ENCODE assay signal across 16 cellular contexts in genomic region chr1:113998361-113998760, GRCh38. TPM values are rescaled to one million over a fixed set of nuclear protein-coding genes. Genes with fewer than 3 reads are reported as not detected.
DNase-seq lines count a peak whose midpoint lies in the region; ATAC-seq and TF ChIP-seq lines count a peak whose summit lies in the region.
"Had no signal": no experiment of that assay in that cellular context is flagged by ENCODE, and none has a peak within 500 bp of the region (broad histone marks: within the 10 kb centered on the region; RNA-seq: fewer than 3 reads in every experiment).

No MANE protein-coding gene starts in this region.

- no peaks in the 10 kb centered on the region for H3K4me1 Mint-ChIP-seq in T-helper 2 cell treated with Interferon-gamma antibody and Interleukin-4, amounts not matched to agents 5 μg/mL and 100 μg/mL, for 36 hours (ENCODE audit: low read depth)
- H3K4me1 Mint-ChIP-seq: activated T-helper 17 cell treated with anti-CD3 and anti-CD28 coated beads, Interleukin-2, amount 50 U/mL, for 72 hours had no signal

- H3K27ac ChIP-seq in DND-41 (ENCODE audit: low read length) = no peak overlapping the region
- H3K27ac ChIP-seq in SK-N-SH (ENCODE audit: low read depth in 2 of 2, low read length in 1 of 2) = no peak overlapping the region; a peak in 1 of 4 replicates
- H3K27ac ChIP-seq in gastrocnemius medialis = no peak overlapping the region
- H3K27ac ChIP-seq: ascending aorta, neutrophil, sigmoid colon had no signal

- no peak overlapping the region for H3K27ac Mint-ChIP-seq in T-helper 2 cell treated with Interferon-gamma antibody and Interleukin-4, amounts not matched to agents 5 μg/mL and 100 μg/mL, for 36 hours
- H3K27ac Mint-ChIP-seq: activated CD8-positive, alpha-beta T cell treated with anti-CD3 and anti-CD28 coated beads for 36 hours; activated T-helper 17 cell treated with anti-CD3 and anti-CD28 coated beads, Interleukin-2, amount 50 U/mL, for 72 hours; CD4-positive, alpha-beta T cell; dendritic cell treated with granulocyte-macrophage colony-stimulating factor and Interleukin-4, amounts not matched to agents 40 ng/mL and 50 ng/mL, for 4 days had no signal

- peaks cover 2% of the 10 kb centered on the region for H3K27me3 Mint-ChIP-seq in T-helper 2 cell treated with Interferon-gamma antibody and Interleukin-4, amounts not matched to agents 5 μg/mL and 100 μg/mL, for 36 hours (ENCODE audit: low read depth)
- H3K27me3 Mint-ChIP-seq: activated CD8-positive, alpha-beta T cell treated with anti-CD3 and anti-CD28 coated beads for 36 hours had no signal

- H2AFZ ChIP-seq in DND-41 (ENCODE audit: low read depth, low read length) = no peak overlapping the region
- H2AFZ ChIP-seq in SK-N-SH (ENCODE audit: low read depth) = no peak overlapping the region

- no peaks in the 10 kb centered on the region for H3K27me3 ChIP-seq in DND-41 (ENCODE audit: insufficient read depth, low read length, poor library complexity)
- H3K27me3 ChIP-seq in SK-N-SH (ENCODE audit: insufficient read depth) = no peaks in the 10 kb centered on the region; the same call in 1 of the 2 replicates
- H3K27me3 ChIP-seq in gastrocnemius medialis = no peaks in the 10 kb centered on the region
- H3K27me3 ChIP-seq: ascending aorta, sigmoid colon had no signal

- H3K36me3 ChIP-seq in DND-41 (ENCODE audit: insufficient read depth, low read length) (no peaks in the 10 kb centered on the region), SK-N-SH (replicated peaks in 1 of 2; ENCODE audit: control insufficient read depth in 1 of 2, insufficient read depth in 2 of 2, low read length in 1 of 2) (no peaks in the 10 kb centered on the region), gastrocnemius medialis (no peaks in the 10 kb centered on the region)
- H3K36me3 ChIP-seq: ascending aorta, neutrophil, sigmoid colon had no signal

- no peaks in the 10 kb centered on the region for H3F3A ChIP-seq in SK-N-SH (replicated peaks; ENCODE audit: insufficient read depth)

- H3K4me2 ChIP-seq in DND-41 (ENCODE audit: insufficient read depth, low read length) (no peak overlapping the region), SK-N-SH (no peak overlapping the region)

- no peak for TF ChIP-seq EP300 in SK-N-SH (IDR thresholded peaks at IDR 0.05; ENCODE audit: borderline replicate concordance in 1 of 2, low read depth in 1 of 2, low read length in 1 of 2)

- no peak for TF ChIP-seq CTCF in DND-41 (IDR thresholded peaks at IDR 0.05; ENCODE audit: borderline replicate concordance, extremely low read depth, low read length, poor library complexity, severe bottlenecking)
- TF ChIP-seq CTCF in SK-N-SH (IDR thresholded peaks at IDR 0.05) = no peak
- no peak for TF ChIP-seq CTCF in gastrocnemius medialis (IDR thresholded peaks at IDR 0.05 in 4 of 5, conservative IDR thresholded peaks at IDR 0.05 in 1 of 5)

- peaks cover 27% of the 10 kb centered on the region for H3K9me3 Mint-ChIP-seq in T-helper 2 cell treated with Interferon-gamma antibody and Interleukin-4, amounts not matched to agents 5 μg/mL and 100 μg/mL, for 36 hours

- CTCF ChIA-PET in SK-N-SH (lab: Yijun Ruan, JAX) (interaction anchor here (1.2 to 4.0 kb wide), 2 partner anchors 14 to 20 kb away, joined by 3 to 17 read pairs; partner anchors contain the start of gene OLFML3), HEK293T (lab: Yijun Ruan, JAX) (no interaction called here)

- in situ Hi-C loops in gastrocnemius medialis (cut with MboI; ENCODE audit: low sequenced_read_pairs in 4 of 4) = loop anchor here in 1 of 4 donors (25.0 kb wide), 1 partner anchor 89 kb away; no protein-coding TSS in a partner anchor

- H3K9me2 ChIP-seq in SK-N-SH = no peaks in the 10 kb centered on the region

- no peak overlapping the region for H3K4me3 Mint-ChIP-seq in T-helper 2 cell treated with Interferon-gamma antibody and Interleukin-4, amounts not matched to agents 5 μg/mL and 100 μg/mL, for 36 hours
- H3K4me3 Mint-ChIP-seq: activated CD8-positive, alpha-beta T cell treated with anti-CD3 and anti-CD28 coated beads for 36 hours; activated T-helper 17 cell treated with anti-CD3 and anti-CD28 coated beads, Interleukin-2, amount 50 U/mL, for 72 hours; CD4-positive, alpha-beta T cell; dendritic cell treated with granulocyte-macrophage colony-stimulating factor and Interleukin-4, amounts not matched to agents 40 ng/mL and 50 ng/mL, for 4 days had no signal

- no peak for TF ChIP-seq RAD21 in SK-N-SH (IDR thresholded peaks at IDR 0.05; ENCODE audit: low read length)

- no peaks in the 10 kb centered on the region for H3K4me1 ChIP-seq in DND-41 (ENCODE audit: insufficient read depth, low read length)
- peaks cover 0 to 2% of the 10 kb centered on the region in 2 experiments; a peak in 1 of 4 replicates for H3K4me1 ChIP-seq in SK-N-SH (ENCODE audit: control insufficient read depth in 1 of 2, insufficient read depth in 2 of 2, low read depth in 1 of 2, low read length in 1 of 2)
- no peaks in the 10 kb centered on the region for H3K4me1 ChIP-seq in gastrocnemius medialis
- H3K4me1 ChIP-seq: ascending aorta, sigmoid colon had no signal

- POLR2A ChIA-PET in SK-N-SH (lab: Yijun Ruan, JAX) (no interaction called here), HEK293T (lab: Yijun Ruan, JAX) (no interaction called here)

- H3K79me2 ChIP-seq in DND-41 (ENCODE audit: insufficient read depth, low read length) = no peaks in the 10 kb centered on the region
- H3K79me2 ChIP-seq in SK-N-SH (ENCODE audit: insufficient read depth) = no peaks in the 10 kb centered on the region

- H4K20me1 ChIP-seq in DND-41 (ENCODE audit: insufficient read depth, low read length) = no peaks in the 10 kb centered on the region
- H4K20me1 ChIP-seq in SK-N-SH (ENCODE audit: insufficient read depth) = no peaks in the 10 kb centered on the region

- ATAC-seq in DND-41 (ENCODE audit: insufficient read depth, low read depth) (0 out of 3 replicates have a peak, but pooled peaks have one; percentile 39), gastrocnemius medialis (no peak)
- ATAC-seq: activated CD8-positive, alpha-beta T cell treated with anti-CD3 and anti-CD28 coated beads for 36 hours; activated T-helper 17 cell treated with anti-CD3 and anti-CD28 coated beads, Interleukin-2, amount 50 U/mL, for 72 hours had no signal

- no peak for TF ChIP-seq POLR2A in gastrocnemius medialis (IDR thresholded peaks at IDR 0.05)

- no peaks in the 10 kb centered on the region for H3K36me3 Mint-ChIP-seq in T-helper 2 cell treated with Interferon-gamma antibody and Interleukin-4, amounts not matched to agents 5 μg/mL and 100 μg/mL, for 36 hours (ENCODE audit: low read depth)

- no peak overlapping the region for H3K9ac ChIP-seq in DND-41 (ENCODE audit: low read depth, low read length)
- H3K9ac ChIP-seq in SK-N-SH = no peak overlapping the region

- WGBS in SK-N-SH (ENCODE audit: low lambda C conversion rate) = 32% methylated on average over 4 of the region's 4 CpGs

- H3K9me3 ChIP-seq in DND-41 (ENCODE audit: insufficient read depth, low read length, severe bottlenecking) (peaks cover 17% of the 10 kb centered on the region), SK-N-SH (0 out of 2 replicates have a peak, but pooled peaks cover 3% of the 10 kb centered on the region), gastrocnemius medialis (no peaks in the 10 kb centered on the region)
- H3K9me3 ChIP-seq: neutrophil had no signal

- DNase-seq in DND-41 (no peak), HT1080 (ENCODE audit: low read depth) (peak; percentile 68), SK-N-SH (peak; percentile 39), left kidney (ENCODE audit: low read depth, low spot score) (peak; percentile 34), gastrocnemius medialis (no peak), HEK293T (ENCODE audit: extremely low spot score) (no peak)
- no peak for DNase-seq in T-helper 2 cell treated with Interferon-gamma antibody and Interleukin-4, amounts not matched to agents 5 μg/mL and 100 μg/mL, for 36 hours (ENCODE audit: low spot score)
- DNase-seq: activated CD8-positive, alpha-beta T cell treated with anti-CD3 and anti-CD28 coated beads for 36 hours; CD4-positive, alpha-beta T cell; sigmoid colon; T1000 had no signal

- no peak overlapping the region for H3K4me3 ChIP-seq in DND-41 (ENCODE audit: low read depth in 1 of 2, low read length in 2 of 2)
- no peak overlapping the region for H3K4me3 ChIP-seq in SK-N-SH (ENCODE audit: low read depth in 2 of 2, low read length in 1 of 2)
- no peak overlapping the region for H3K4me3 ChIP-seq in gastrocnemius medialis
- H3K4me3 ChIP-seq: ascending aorta, lung, sigmoid colon had no signal

- intact Hi-C loops in gastrocnemius medialis (cut with DNase I; ENCODE audit: low total_unique reads) = no loop called here

TF ChIP-seq in SK-N-SH, 30 proteins besides CTCF, POLR2A, EP300 and RAD21 (continues in another document):
- TF ChIP-seq, protein P1, sequence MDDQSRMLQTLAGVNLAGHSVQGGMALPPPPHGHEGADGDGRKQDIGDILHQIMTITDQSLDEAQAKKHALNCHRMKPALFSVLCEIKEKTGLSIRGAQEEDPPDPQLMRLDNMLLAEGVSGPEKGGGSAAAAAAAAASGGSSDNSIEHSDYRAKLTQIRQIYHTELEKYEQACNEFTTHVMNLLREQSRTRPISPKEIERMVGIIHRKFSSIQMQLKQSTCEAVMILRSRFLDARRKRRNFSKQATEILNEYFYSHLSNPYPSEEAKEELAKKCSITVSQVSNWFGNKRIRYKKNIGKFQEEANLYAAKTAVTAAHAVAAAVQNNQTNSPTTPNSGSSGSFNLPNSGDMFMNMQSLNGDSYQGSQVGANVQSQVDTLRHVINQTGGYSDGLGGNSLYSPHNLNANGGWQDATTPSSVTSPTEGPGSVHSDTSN (IDR thresholded peaks at IDR 0.05) = peak; percentile 44; the same call in 1 of the 2 replicates
- TF ChIP-seq TCF12 (IDR thresholded peaks at IDR 0.05) (peak; percentile 37; the same call in 1 of the 2 replicates), FOXJ3 (CRISPR knock-in tag; IDR thresholded peaks at IDR 0.05) (no peak)

TF ChIP-seq in HEK293T, 16 proteins besides CTCF, POLR2A, EP300 and RAD21:
- TF ChIP-seq ZNF384 (IDR thresholded peaks at IDR 0.05) (no peak), CTBP1 (IDR thresholded peaks at IDR 0.05; ENCODE audit: borderline replicate concordance) (no peak), TARDBP (IDR thresholded peaks at IDR 0.05) (no peak), NFRKB (IDR thresholded peaks at IDR 0.05) (no peak), FOXA1 (IDR thresholded peaks at IDR 0.05) (no peak), SUZ12 (IDR thresholded peaks at IDR 0.05) (no peak), FOXK2 (IDR thresholded peaks at IDR 0.05) (no peak), FOXM1 (IDR thresholded peaks at IDR 0.05; ENCODE audit: borderline replicate concordance) (no peak), ELF4 (IDR thresholded peaks at IDR 0.05) (no peak)

RNA-seq across cellular contexts. Expression of gene OLFML3, which starts 19.1 kb away (rescaled TPM):
- total RNA-seq in HT1080 (2014; rRNA removed; shearing (Covaris generic)) = 4.0 and 5.1 TPM in 2 replicates
- polyA plus RNA-seq in HT1080 (2015; cell fraction: cytosol; rRNA removed) = 1.2 and 1.5 TPM in 2 replicates
- polyA plus RNA-seq in HT1080 (2015; cell fraction: nucleus; rRNA removed) = 2.0 and 3.9 TPM in 2 replicates
- 26.1 and 28.3 TPM in 2 replicates for polyA plus RNA-seq in SK-N-SH (2012; rRNA removed)
- polyA plus RNA-seq in SK-N-SH (2012; cell fraction: cytosol; rRNA removed) = 20.6 and 25.1 TPM in 2 replicates
- polyA plus RNA-seq in SK-N-SH (2012; cell fraction: nucleus; rRNA removed) = 13.4 and 19.7 TPM in 2 replicates
- total RNA-seq in gastrocnemius medialis = 10 to 100 TPM in 3 of 4 donors, 1 to 10 TPM in 1; 5.9 to 17.1 (median 14.0) TPM

Comparison
In these comparisons a context has a peak if more than half of its experiments do, and no peak if none do; other contexts are left out.
1. DNase-seq: peak in HT1080 (single experiment), SK-N-SH (single experiment) and left kidney (single experiment); none in DND-41 (single experiment), T-helper 2 cell treated with Interferon-gamma antibody and Interleukin-4, amounts not matched to agents 5 μg/mL and 100 μg/mL, for 36 hours (single experiment), gastrocnemius medialis (0 of 2) and HEK293T (single experiment).